ENCODE assay signal across 8 cellular contexts in genomic region chr11:62787005-62787759, GRCh38. TPM values are rescaled to one million over a fixed set of nuclear protein-coding genes. Genes with fewer than 3 reads are reported as not detected.
DNase-seq lines count a peak whose midpoint lies in the region; ATAC-seq and TF ChIP-seq lines count a peak whose summit lies in the region.

A gene with protein sequence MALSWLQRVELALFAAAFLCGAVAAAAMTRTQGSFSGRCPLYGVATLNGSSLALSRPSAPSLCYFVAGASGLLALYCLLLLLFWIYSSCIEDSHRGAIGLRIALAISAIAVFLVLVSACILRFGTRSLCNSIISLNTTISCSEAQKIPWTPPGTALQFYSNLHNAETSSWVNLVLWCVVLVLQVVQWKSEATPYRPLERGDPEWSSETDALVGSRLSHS (plus strand): TSS chr11:62787402. CDS start chr11:62787432, 30 bp downstream.

- POLR2A ChIA-PET in Panc1 (lab: Charles Lee), result interaction anchor here (0.5 to 0.6 kb wide), 2 partner anchors 43 to 185 kb away, joined by 3 to 11 read pairs; partner anchors contain the start of gene MTA2

- H3K4me3 ChIP-seq in Panc1 (ENCODE audit: low read depth in 2 of 2, low read length in 2 of 2) (peak within 1 kb of the TSS; percentile 86 to 98), esophagus squamous epithelium (peak within 1 kb of the TSS; percentile 65 to 100 (median 90))

- peak; percentile 52 to 98 (median 94) for TF ChIP-seq POLR2A in esophagus squamous epithelium (IDR thresholded peaks at IDR 0.05)

- WGBS in esophagus squamous epithelium, 2 donors, result 0% methylated on average over 2 to 17 of the region's 88 CpGs

- TF ChIP-seq CTCF in Panc1 (IDR thresholded peaks at IDR 0.05) (peak; percentile 61; the same call in 1 of the 2 replicates), esophagus squamous epithelium (IDR thresholded peaks at IDR 0.05) (peak in 5 of 6 experiments; percentile 22 to 63 (median 38))

- peak; percentile 59 for ATAC-seq in GM21717 (IDR thresholded peaks at IDR 0.05; ENCODE audit: unreplicated experiment)
- ATAC-seq in Panc1, result peak; percentile 83
- ATAC-seq in naive B cell (ENCODE audit: low read depth in 2 of 2), result peak; percentile 73 to 76
- ATAC-seq in stimulated activated memory B cell treated with anti-CD40 and anti-IgM and Interleukin-4, amounts not matched to agents 10 μg/mL and 1 μg/mL and 100 μg/mL, for 72 hours, result peak; percentile 91

- H3K27me3 Mint-ChIP-seq in naive B cell, result no peaks in the 10 kb centered on the region
- no peaks in the 10 kb centered on the region for H3K27me3 Mint-ChIP-seq in stimulated activated memory B cell treated with anti-CD40 and anti-IgM and Interleukin-4, amounts not matched to agents 10 μg/mL and 1 μg/mL and 100 μg/mL, for 72 hours

- no peaks in the 10 kb centered on the region for H3K9me3 ChIP-seq in Panc1 (ENCODE audit: control insufficient read depth, insufficient read depth, low read depth, low read length)
- no peaks in the 10 kb centered on the region for H3K9me3 ChIP-seq in esophagus squamous epithelium

- in situ Hi-C loops in Panc1 (cut with HindIII; ENCODE audit: low pct_unique_long_range_greater_than_20kb, low sequenced_read_pairs), result no loop called here

- peak within 1 kb of the TSS; percentile 93 to 98 (median 96) for H3K4me3 Mint-ChIP-seq in naive B cell
- H3K4me3 Mint-ChIP-seq in stimulated activated memory B cell treated with anti-CD40 and anti-IgM and Interleukin-4, amounts not matched to agents 10 μg/mL and 1 μg/mL and 100 μg/mL, for 72 hours, result peak within 1 kb of the TSS; percentile 97

- H3K9me3 Mint-ChIP-seq in naive B cell, result no peaks in the 10 kb centered on the region
- no peaks in the 10 kb centered on the region for H3K9me3 Mint-ChIP-seq in stimulated activated memory B cell treated with anti-CD40 and anti-IgM and Interleukin-4, amounts not matched to agents 10 μg/mL and 1 μg/mL and 100 μg/mL, for 72 hours

- H3K4me1 Mint-ChIP-seq in naive B cell, result peaks cover 31 to 52% (median 47%) of the 10 kb centered on the region in 3 donors
- H3K4me1 Mint-ChIP-seq in stimulated activated memory B cell treated with anti-CD40 and anti-IgM and Interleukin-4, amounts not matched to agents 10 μg/mL and 1 μg/mL and 100 μg/mL, for 72 hours, result peaks cover 39% of the 10 kb centered on the region

- H3K27ac ChIP-seq in Panc1 (ENCODE audit: low read length), result peak within 1 kb of the TSS; percentile 87
- H3K27ac ChIP-seq in esophagus squamous epithelium, result peak within 1 kb of the TSS; percentile 94 to 100 (median 96)

- peak; percentile 95 for DNase-seq in DMS79 (lab: John Stamatoyannopoulos, UW)
- DNase-seq in KG1 (lab: John Stamatoyannopoulos, UW), result peak; percentile 98
- peak; percentile 78 for DNase-seq in Panc1 (ENCODE audit: low read depth, low spot score)
- DNase-seq in activated T-cell treated with anti-CD3 and anti-CD28 coated beads, Interleukin-2, amount 50 U/mL, for 48 hours, result peak; percentile 98 to 99
- DNase-seq in esophagus squamous epithelium (lab: John Stamatoyannopoulos, UW), result peak; percentile 99
- DNase-seq in naive B cell, result peak; percentile 97

- intact Hi-C loops in Panc1 (cut with micrococcal nuclease; ENCODE audit: unreplicated experiment), result loop anchor here (2.0 kb wide), 1 partner anchor 76 kb away; no protein-coding TSS in a partner anchor
- intact Hi-C loops in esophagus squamous epithelium (cut with DNase I), result loop anchor here (5.0 kb wide), 1 partner anchor 95 kb away; the partner anchor contains the start of gene SLC3A2

- H3K27me3 ChIP-seq in Panc1 (ENCODE audit: control insufficient read depth, insufficient read depth, low read length), result no peaks in the 10 kb centered on the region
- no peaks in the 10 kb centered on the region for H3K27me3 ChIP-seq in esophagus squamous epithelium

- no peaks in the 10 kb centered on the region for H3K36me3 Mint-ChIP-seq in naive B cell
- peaks cover 35% of the 10 kb centered on the region for H3K36me3 Mint-ChIP-seq in stimulated activated memory B cell treated with anti-CD40 and anti-IgM and Interleukin-4, amounts not matched to agents 10 μg/mL and 1 μg/mL and 100 μg/mL, for 72 hours

- CTCF ChIA-PET in Panc1 (lab: Charles Lee), result interaction anchor here (0.6 to 1.4 kb wide), 5 partner anchors 12 to 177 kb away, joined by 3 to 7 read pairs (median 4); partner anchors contain the start of gene TAF6L

- H3K27ac Mint-ChIP-seq in naive B cell, result peak within 1 kb of the TSS; percentile 90 to 97 (median 96)
- H3K27ac Mint-ChIP-seq in stimulated activated memory B cell treated with anti-CD40 and anti-IgM and Interleukin-4, amounts not matched to agents 10 μg/mL and 1 μg/mL and 100 μg/mL, for 72 hours, result peak within 1 kb of the TSS; percentile 96

- H3K36me3 ChIP-seq in Panc1 (ENCODE audit: control insufficient read depth, insufficient read depth, low read length) (peaks cover 3% of the 10 kb centered on the region), esophagus squamous epithelium (peaks cover 0 to 48% (median 0%) of the 10 kb centered on the region in 3 donors)

- BruUV-seq in Panc1 (replicated peaks; lab: Mats Ljungman, UMichigan), result no TSS peak

- peaks cover 33% of the 10 kb centered on the region for H3K4me1 ChIP-seq in Panc1 (ENCODE audit: control insufficient read depth, insufficient read depth, low read length)
- peaks cover 29 to 55% (median 35%) of the 10 kb centered on the region in 3 donors for H3K4me1 ChIP-seq in esophagus squamous epithelium

RNA-seq across cellular contexts. Expression of the gene that starts here (rescaled TPM):
- 50.9 TPM for total RNA-seq in Panc1 (2021; ENCODE audit: unreplicated experiment)
- polyA plus RNA-seq in Panc1 (2012; ENCODE audit: insufficient read length), result 78.9 TPM
- total RNA-seq in esophagus squamous epithelium, result 10 to 100 TPM; 35.6 to 60.1 (median 43.3) TPM
- 100 to 1,000 TPM; 145 to 275 (median 160) TPM for polyA plus RNA-seq in naive B cell (ENCODE audit: low read depth in 6 of 6)

Comparison
In these comparisons a context has a peak if more than half of its experiments do, and no peak if none do; other contexts are left out.
1. Peak in every context shown above with its lines: DNase-seq, ATAC-seq, H3K4me3 ChIP-seq and H3K27ac ChIP-seq.